Comparison of ENCODE assay signal across 8 cellular contexts in genomic region chr9:129610473-129611301, GRCh38.
DNase-seq lines count a peak whose midpoint lies in the region; ATAC-seq lines count a peak whose summit lies in the region.

No MANE protein-coding gene starts in this region.

- DNase-seq in C1 segment of cervical spinal cord (lab: John Stamatoyannopoulos, UW) (peak in 11 of 14 donors; percentile 28 to 74 (median 51)), NCI-H1694 (lab: John Stamatoyannopoulos, UW) (peak; percentile 43), caudate nucleus (lab: John Stamatoyannopoulos, UW) (peak in 44 of 61 donors; percentile 11 to 70 (median 45)), islet precursor cell (peak; percentile 93)
- DNase-seq in stimulated activated CD4-positive, alpha-beta T cell treated with anti-CD3 and anti-CD28 coated beads, Interleukin-15, amount 100 ng/mL, for 1 hour (ENCODE audit: low read depth in 1 of 2, low spot score in 1 of 2): peak; percentile 58 to 59

- H3K27ac ChIP-seq in caudate nucleus (ENCODE audit: low read depth, low read length): peak overlapping the region; percentile 69

- ATAC-seq in GM21360 (IDR thresholded peaks at IDR 0.05; ENCODE audit: unreplicated experiment): peak; percentile 56
- peak; percentile 73 for ATAC-seq in activated CD4-positive, CD25-positive, alpha-beta regulatory T cell treated with anti-CD3 and anti-CD28 coated beads, Interleukin-2, amount 50 U/mL, for 24 hours
- no peak for ATAC-seq in GM19452 (IDR thresholded peaks at IDR 0.05; ENCODE audit: unreplicated experiment)

Comparison
In these comparisons a context has a peak if more than half of its experiments do, and no peak if none do; other contexts are left out.
1. DNase-seq: peak in every context shown above with its lines; median percentile 93 in islet precursor cell; 58 in stimulated activated CD4-positive, alpha-beta T cell treated with anti-CD3 and anti-CD28 coated beads, Interleukin-15, amount 100 ng/mL, for 1 hour; 51 in C1 segment of cervical spinal cord; 45 in caudate nucleus; 43 in NCI-H1694.